In genomic region chr6:169132361-169132895, GRCh38 we compare ENCODE assay signal across 29 cellular contexts.
"Had no signal": no experiment of that assay in that cellular context is flagged by ENCODE, and none has a peak within 500 bp of the region (broad histone marks: within the 10 kb centered on the region; RNA-seq: fewer than 3 reads in every experiment).

No MANE protein-coding gene starts in this region.

- H3K4me1 ChIP-seq: foreskin keratinocyte, heart right ventricle, left lung, lower lobe of right lung, right lobe of liver, uterus had no signal

- H3K9me3 Mint-ChIP-seq: activated T-helper 2 cell treated with anti-CD3 and anti-CD28 coated beads, Interferon-gamma antibody, Interleukin-2, Interleukin-4, amounts not matched to agents 10 μg/mL and 5 μg/mL and 100 μg/mL, durations not matched to agents 14 hours and 24 hours and 36 hours; effector memory CD8-positive, alpha-beta T cell had no signal

- H3K36me3 ChIP-seq: heart right ventricle, left lung, lower lobe of right lung, right lobe of liver, thoracic aorta, uterus had no signal

- H3K4me1 Mint-ChIP-seq: T-helper 17 cell had no signal

- H3K27me3 ChIP-seq: heart right ventricle, left lung, right lobe of liver, uterus had no signal

- H3K27ac ChIP-seq: foreskin keratinocyte, heart right ventricle, left lung, lower lobe of right lung, right lobe of liver, skin epidermis, thoracic aorta, uterus had no signal

- DNase-seq: activated CD4-positive, alpha-beta T cell treated with anti-CD3 and anti-CD28 coated beads, Interleukin-2, amount 50 U/mL, for 1 hour; activated CD4-positive, CD25-positive, alpha-beta regulatory T cell treated with anti-CD3 and anti-CD28 coated beads, Interleukin-2, amount 50 U/mL, for 72 hours; activated CD8-positive, alpha-beta T cell treated with anti-CD3 and anti-CD28 coated beads for 36 hours; activated naive CD4-positive, alpha-beta T cell; activated T-cell treated with anti-CD3 and anti-CD28 coated beads, Interleukin-2, amount 50 U/mL, for 4 hours; aorta; caudate nucleus; cortex of kidney; effector memory CD8-positive, alpha-beta T cell; heart right ventricle; left lung; lower lobe of right lung; mesendoderm; mucosa of descending colon; posterior cingulate gyrus; right lobe of liver; stimulated activated CD4-positive, alpha-beta T cell treated with anti-CD3 and anti-CD28 coated beads, Interleukin-12 subunit alpha, Interleukin-12 subunit beta, amount 100 ng/mL, for 4 hours; stimulated activated CD4-positive, alpha-beta T cell treated with anti-CD3 and anti-CD28 coated beads, Interleukin-4, amount 100 ng/mL, for 1 hour; stimulated activated naive CD8-positive, alpha-beta T cell treated with anti-CD3 and anti-CD28 coated beads, Interleukin-15, Interleukin-2, amounts not matched to agents 100 U/mL and 50 U/mL, for 24 hours; T-helper 17 cell; T1000; trophoblast cell; uterus had no signal

- H3K4me3 ChIP-seq: heart right ventricle, left lung, lower lobe of right lung, mucosa of descending colon, right lobe of liver, skin epidermis, thoracic aorta, uterus had no signal

- H3K4me3 Mint-ChIP-seq: activated CD8-positive, alpha-beta T cell treated with anti-CD3 and anti-CD28 coated beads for 36 hours; activated naive CD8-positive, alpha-beta T cell; activated T-cell treated with anti-CD3 and anti-CD28 coated beads, Interleukin-2, amount 50 U/mL, for 4 hours; effector memory CD8-positive, alpha-beta T cell; natural killer cell treated with Interleukin-12 subunit alpha and Interleukin-12 subunit beta and Interleukin-15 and Interleukin-18, amount 100 ng/mL, for 72 hours; T-helper 17 cell had no signal

- H3K9me3 ChIP-seq: lower lobe of right lung, mucosa of descending colon, right lobe of liver, thoracic aorta, uterus had no signal

- H3K27ac Mint-ChIP-seq: activated CD8-positive, alpha-beta T cell treated with anti-CD3 and anti-CD28 coated beads for 36 hours; activated naive CD8-positive, alpha-beta T cell; activated T-helper 2 cell treated with anti-CD3 and anti-CD28 coated beads, Interferon-gamma antibody, Interleukin-2, Interleukin-4, amounts not matched to agents 10 μg/mL and 5 μg/mL and 100 μg/mL, durations not matched to agents 14 hours and 24 hours and 36 hours; effector memory CD8-positive, alpha-beta T cell; natural killer cell treated with Interleukin-12 subunit alpha and Interleukin-12 subunit beta and Interleukin-15 and Interleukin-18, amount 100 ng/mL, for 72 hours; T-helper 17 cell had no signal

- ATAC-seq: activated CD8-positive, alpha-beta T cell treated with anti-CD3 and anti-CD28 coated beads for 36 hours; activated T-cell treated with anti-CD3 and anti-CD28 coated beads, Interleukin-2, amount 50 U/mL, for 4 hours; effector memory CD8-positive, alpha-beta T cell; foreskin keratinocyte; heart right ventricle; left lung; lower lobe of right lung; mucosa of descending colon; natural killer cell treated with Interleukin-12 subunit alpha and Interleukin-12 subunit beta and Interleukin-15 and Interleukin-18, amount 100 ng/mL, for 72 hours; right lobe of liver; stimulated activated naive CD8-positive, alpha-beta T cell treated with anti-CD3 and anti-CD28 coated beads, Interleukin-15, Interleukin-2, amounts not matched to agents 100 U/mL and 50 U/mL, for 24 hours; T-helper 17 cell had no signal
